ENCODE assay signal across 19 cellular contexts in genomic region chr2:23801396-23801795, GRCh38.
DNase-seq lines count a peak whose midpoint lies in the region; FAIRE-seq and TF ChIP-seq lines count a peak whose summit lies in the region.
"Had no signal": no experiment of that assay in that cellular context is flagged by ENCODE, and none has a peak within 500 bp of the region (broad histone marks: within the 10 kb centered on the region; RNA-seq: fewer than 3 reads in every experiment).

No MANE protein-coding gene starts in this region.

- TF ChIP-seq POLR2A in tibial nerve (IDR thresholded peaks at IDR 0.05), result no peak

- no peak for TF ChIP-seq EP300 in tibial nerve (IDR thresholded peaks at IDR 0.05)

- FAIRE-seq in islet of Langerhans (lab: Jason Lieb, UNC), result peak; percentile 76

- no peak overlapping the region for H3K4me3 ChIP-seq in tibial nerve
- H3K4me3 ChIP-seq: BLaER1, SJCRH30 had no signal

- DNase-seq in AG08395 (ENCODE audit: low spot score), result peak; percentile 43
- peak; percentile 79 for DNase-seq in HCEC 1CT
- peak; percentile 86 for DNase-seq in amniotic epithelial cell (ENCODE audit: low read depth)
- no peak for DNase-seq in COLO829 (ENCODE audit: low spot score)
- no peak for DNase-seq in tibial nerve (ENCODE audit: low spot score in 2 of 2)
- no peak for DNase-seq in NCI-H2107 (lab: John Stamatoyannopoulos, UW)
- no peak for DNase-seq in NK-92 treated with Interleukin-12 subunit alpha and Interleukin-12 subunit beta, amount 100 ng/mL, for 24 hours (lab: John Stamatoyannopoulos, UW)
- DNase-seq: activated CD4-positive, alpha-beta T cell treated with anti-CD3 and anti-CD28 coated beads, Interleukin-2, amount 50 U/mL, for 48 hours; DMS53; H9; kidney; midbrain; NCI-H1930; NCI-H774; nucleus accumbens; SJCRH30 had no signal

- H3K27ac ChIP-seq in tibial nerve, result no peak overlapping the region
- H3K27ac ChIP-seq: BLaER1, KMS-11, SJCRH30 had no signal

- H3K4me1 ChIP-seq in tibial nerve, result peaks cover 0 to 20% (median 0%) of the 10 kb centered on the region in 4 donors
- H3K4me1 ChIP-seq: BLaER1, SJCRH30 had no signal

- H3K36me3 ChIP-seq in tibial nerve, result no peaks in the 10 kb centered on the region

- no peaks in the 10 kb centered on the region for H3K9me3 ChIP-seq in tibial nerve
- H3K9me3 ChIP-seq: BLaER1, SJCRH30 had no signal

- TF ChIP-seq CTCF in tibial nerve (IDR thresholded peaks at IDR 0.05), result no peak

- WGBS in tibial nerve, 2 donors, result 50 to 52% methylated on average over 1 of the region's 1 CpG

- no peaks in the 10 kb centered on the region for H3K27me3 ChIP-seq in tibial nerve
- H3K27me3 ChIP-seq: BLaER1, SJCRH30 had no signal

Comparison
In these comparisons a context has a peak if more than half of its experiments do, and no peak if none do; other contexts are left out.
1. DNase-seq: peak in AG08395 (single experiment), HCEC 1CT (single experiment) and amniotic epithelial cell (single experiment); none in COLO829 (single experiment), tibial nerve (0 of 2), NCI-H2107 (single experiment) and NK-92 treated with Interleukin-12 subunit alpha and Interleukin-12 subunit beta, amount 100 ng/mL, for 24 hours (single experiment).